In the genomic region with DNA sequence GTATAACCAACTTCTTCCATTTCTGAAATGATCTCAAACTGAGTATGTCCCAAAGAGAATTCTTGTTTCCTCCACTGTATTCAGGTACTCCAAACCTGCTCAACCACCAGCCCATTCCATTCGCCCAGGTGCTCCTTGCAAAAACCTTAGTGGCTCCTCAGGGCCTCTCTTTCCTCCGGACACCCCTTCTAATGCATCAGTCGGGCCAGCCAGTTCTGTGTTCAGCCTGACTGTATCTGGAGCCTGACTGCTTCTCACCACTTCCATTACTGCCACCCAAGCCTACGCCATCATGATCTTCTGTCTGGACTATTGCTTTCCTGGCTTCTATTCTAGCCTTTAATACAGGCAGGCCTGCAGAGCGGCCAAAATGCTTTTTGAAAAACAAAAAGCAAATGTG, we compare ENCODE assay signal across 11 cellular contexts. TPM values are rescaled to one million over a fixed set of nuclear protein-coding genes. Genes with fewer than 3 reads are reported as not detected.
DNase-seq lines count a peak whose midpoint lies in the region; ATAC-seq and TF ChIP-seq lines count a peak whose summit lies in the region.
"Had no signal": no experiment of that assay in that cellular context is flagged by ENCODE, and none has a peak within 500 bp of the region (broad histone marks: within the 10 kb centered on the region; RNA-seq: fewer than 3 reads in every experiment).

No MANE protein-coding gene starts in this region.

- H3K4me3 Mint-ChIP-seq in central memory CD8-positive, alpha-beta T cell: peak overlapping the region; percentile 91

- H3K36me3 ChIP-seq in DND-41 (ENCODE audit: insufficient read depth, low read length) (peaks cover 29% of the 10 kb centered on the region), OCI-LY3 (replicated peaks; ENCODE audit: low read depth, low read length) (peaks cover 27% of the 10 kb centered on the region), sigmoid colon (peaks cover 0 to 12% (median 0%) of the 10 kb centered on the region in 4 donors)

- H3K4me1 ChIP-seq in DND-41 (ENCODE audit: insufficient read depth, low read length) (peaks cover 38% of the 10 kb centered on the region), OCI-LY3 (ENCODE audit: low read length) (peaks cover 22% of the 10 kb centered on the region), sigmoid colon (peaks cover 0 to 12% (median 5%) of the 10 kb centered on the region in 4 donors)

- H3K36me3 Mint-ChIP-seq in central memory CD8-positive, alpha-beta T cell (ENCODE audit: insufficient read depth): peaks cover 14% of the 10 kb centered on the region

- peak overlapping the region; percentile 81 for H3K27ac Mint-ChIP-seq in central memory CD8-positive, alpha-beta T cell (ENCODE audit: low read depth)

- H4K20me1 ChIP-seq in DND-41 (ENCODE audit: insufficient read depth, low read length): no peaks in the 10 kb centered on the region
- H4K20me1 ChIP-seq in OCI-LY3 (ENCODE audit: insufficient read depth, low read length): no peaks in the 10 kb centered on the region; the same call in 1 of the 2 replicates

- intact Hi-C loops in sigmoid colon (cut with DNase I) (loop anchor here (5.0 kb wide), 2 partner anchors 50 to 90 kb away; partner anchors contain the start of gene RCBTB1), posterior cingulate gyrus (cut with DNase I) (loop anchor here (10.0 kb wide), 1 partner anchor 88 kb away; the partner anchor contains the start of gene RCBTB1)

- TF ChIP-seq CTCF in DND-41 (IDR thresholded peaks at IDR 0.05; ENCODE audit: borderline replicate concordance, extremely low read depth, low read length, poor library complexity, severe bottlenecking) (no peak), OCI-LY3 (IDR thresholded peaks at IDR 0.05; ENCODE audit: low read depth, low read length) (no peak), sigmoid colon (IDR thresholded peaks at IDR 0.05) (no peak)

- no peak for TF ChIP-seq EP300 in sigmoid colon (IDR thresholded peaks at IDR 0.05)

- no peak for ATAC-seq in DND-41 (ENCODE audit: insufficient read depth, low read depth)
- ATAC-seq in central memory CD8-positive, alpha-beta T cell (replicated peaks; ENCODE audit: extremely low read depth, poor library complexity, severe bottlenecking): no peak
- ATAC-seq in GM18861 (IDR thresholded peaks at IDR 0.05; ENCODE audit: unreplicated experiment): no peak

- no peak for TF ChIP-seq POLR2A in sigmoid colon (IDR thresholded peaks at IDR 0.05)

- H3K9me3 ChIP-seq in DND-41 (ENCODE audit: insufficient read depth, low read length, severe bottlenecking) (no peaks in the 10 kb centered on the region), OCI-LY3 (ENCODE audit: insufficient read depth, low read length) (no peaks in the 10 kb centered on the region), sigmoid colon (no peaks in the 10 kb centered on the region)

- H3K27me3 ChIP-seq in DND-41 (ENCODE audit: insufficient read depth, low read length, poor library complexity) (no peaks in the 10 kb centered on the region), OCI-LY3 (ENCODE audit: low read depth, low read length) (no peaks in the 10 kb centered on the region), sigmoid colon (no peaks in the 10 kb centered on the region)

- H2AFZ ChIP-seq in DND-41 (ENCODE audit: low read depth, low read length): no peak overlapping the region
- no peak overlapping the region for H2AFZ ChIP-seq in OCI-LY3 (ENCODE audit: low read depth, low read length)

- H3K79me2 ChIP-seq in DND-41 (ENCODE audit: insufficient read depth, low read length) (peaks cover 12% of the 10 kb centered on the region), OCI-LY3 (ENCODE audit: low read length) (no peaks in the 10 kb centered on the region; the same call in 1 of the 2 replicates)

- H3K4me2 ChIP-seq in DND-41 (ENCODE audit: insufficient read depth, low read length) (peak overlapping the region; percentile 91; the same call in 1 of the 2 replicates), OCI-LY3 (ENCODE audit: low read length) (peak overlapping the region; percentile 88; the same call in 1 of the 2 replicates)

- no peak overlapping the region for H3K9ac ChIP-seq in DND-41 (ENCODE audit: low read depth, low read length)
- H3K9ac ChIP-seq in OCI-LY3 (ENCODE audit: low read length): no peak overlapping the region

- WGBS in sigmoid colon, 2 donors: 88 to 91% methylated on average over 5 of the region's 5 CpGs

- H3K27me3 Mint-ChIP-seq in central memory CD8-positive, alpha-beta T cell: no peaks in the 10 kb centered on the region

- H3K4me3 ChIP-seq in DND-41 (ENCODE audit: low read depth in 1 of 2, low read length in 2 of 2): no peak overlapping the region
- no peak overlapping the region for H3K4me3 ChIP-seq in OCI-LY3 (ENCODE audit: low read length)
- H3K4me3 ChIP-seq in sigmoid colon: no peak overlapping the region

- H3K27ac ChIP-seq in DND-41 (ENCODE audit: low read length) (no peak overlapping the region), OCI-LY3 (ENCODE audit: low read length) (0 out of 2 replicates have a peak overlapping the region, but pooled peaks have one; percentile 8), sigmoid colon (peak overlapping the region; percentile 91 to 94 (median 93))

- no peaks in the 10 kb centered on the region for H3K9me3 Mint-ChIP-seq in central memory CD8-positive, alpha-beta T cell

- H3K4me1 Mint-ChIP-seq in central memory CD8-positive, alpha-beta T cell: peaks cover 44% of the 10 kb centered on the region

- no peak for DNase-seq in DND-41
- DNase-seq in central memory CD8-positive, alpha-beta T cell (ENCODE audit: low spot score in 2 of 2): no peak
- no peak for DNase-seq in sigmoid colon
- DNase-seq in posterior cingulate gyrus: no peak
- DNase-seq in SW480 (ENCODE audit: low spot score): no peak
- DNase-seq in NCI-H2029 (lab: John Stamatoyannopoulos, UW): no peak
- DNase-seq: head of caudate nucleus; Right ventricle myocardium superior; stimulated activated CD4-positive, alpha-beta T cell treated with anti-CD3 and anti-CD28 coated beads, Interleukin-12 subunit alpha, Interleukin-12 subunit beta, amount 100 ng/mL, for 4 hours had no signal

RNA-seq across cellular contexts. Expression of gene PHF11, which starts 1.5 kb away (rescaled TPM):
- 10 to 100 TPM; 29.6 to 52.1 (median 37.5) TPM for total RNA-seq in sigmoid colon
- 10 to 100 TPM; 20.1 to 36.8 (median 20.4) TPM for polyA plus RNA-seq in sigmoid colon

RNA-seq across cellular contexts. Expression of gene SETDB2, which starts 53.2 kb away (rescaled TPM):
- 10 to 100 TPM in 3 of 4 donors, 1 to 10 TPM in 1; 7.5 to 12.5 (median 11.2) TPM for total RNA-seq in sigmoid colon
- polyA plus RNA-seq in sigmoid colon: 1 to 10 TPM; 3.6 to 4.9 (median 4.9) TPM

RNA-seq across cellular contexts. Expression of gene CAB39L, which starts 53.4 kb away (rescaled TPM):
- 100 to 1,000 TPM; 121 to 180 (median 150) TPM for total RNA-seq in sigmoid colon
- 10 to 100 TPM in 1 of 3 donors, 1 to 10 TPM in 2; 5.5 to 15.6 (median 7.2) TPM for polyA plus RNA-seq in sigmoid colon
